ENCODE assay signal across 9 cellular contexts in genomic region chr19:46610851-46611770, GRCh38. TPM values are rescaled to one million over a fixed set of nuclear protein-coding genes. Genes with fewer than 3 reads are reported as not detected.
DNase-seq lines count a peak whose midpoint lies in the region; ATAC-seq and TF ChIP-seq lines count a peak whose summit lies in the region.
"Had no signal": no experiment of that assay in that cellular context is flagged by ENCODE, and none has a peak within 500 bp of the region (broad histone marks: within the 10 kb centered on the region; RNA-seq: fewer than 3 reads in every experiment).

No MANE protein-coding gene starts in this region.

- no peak for DNase-seq in Calu3
- DNase-seq in Karpas-422 = peak; percentile 55
- no peak for DNase-seq in activated naive CD8-positive, alpha-beta T cell treated with anti-CD3 and anti-CD28 coated beads, Interleukin-2, amount 50 U/mL, for 24 hours
- peak in 2 of 3 donors; percentile 19 to 38 for DNase-seq in mucosa of descending colon
- no peak for DNase-seq in omental fat pad (ENCODE audit: low spot score)
- DNase-seq in SK-N-DZ (ENCODE audit: low spot score) = no peak
- DNase-seq in amygdala (lab: John Stamatoyannopoulos, UW) = no peak

- H3K36me3 ChIP-seq in Karpas-422 (ENCODE audit: insufficient read depth, low read length) = peaks cover 16% of the 10 kb centered on the region
- H3K36me3 ChIP-seq in mucosa of descending colon (ENCODE audit: low read depth) = peaks cover 15% of the 10 kb centered on the region

- H3K4me1 ChIP-seq in Karpas-422 (ENCODE audit: low read length) (peaks cover 11% of the 10 kb centered on the region), mucosa of descending colon (ENCODE audit: low read depth) (no peaks in the 10 kb centered on the region)

- H3K27me3 Mint-ChIP-seq in Calu3 (ENCODE audit: unreplicated experiment) = peaks cover 2% of the 10 kb centered on the region
- H3K27me3 Mint-ChIP-seq in activated naive CD8-positive, alpha-beta T cell treated with anti-CD3 and anti-CD28 coated beads, Interleukin-2, amount 50 U/mL, for 24 hours = no peaks in the 10 kb centered on the region

- H3K9me3 ChIP-seq in Karpas-422 (ENCODE audit: low read length) = no peaks in the 10 kb centered on the region
- H3K9me3 ChIP-seq in mucosa of descending colon = no peaks in the 10 kb centered on the region

- H3K9me3 Mint-ChIP-seq in Calu3 (ENCODE audit: low read depth, unreplicated experiment) = no peaks in the 10 kb centered on the region
- H3K9me3 Mint-ChIP-seq in activated naive CD8-positive, alpha-beta T cell treated with anti-CD3 and anti-CD28 coated beads, Interleukin-2, amount 50 U/mL, for 24 hours = no peaks in the 10 kb centered on the region

- BruUV-seq in Calu3 (replicated peaks; lab: Mats Ljungman, UMichigan) = no TSS peak

- H3K27ac Mint-ChIP-seq in Calu3 (ENCODE audit: unreplicated experiment) = peak overlapping the region; percentile 48
- H3K27ac Mint-ChIP-seq in activated naive CD8-positive, alpha-beta T cell treated with anti-CD3 and anti-CD28 coated beads, Interleukin-2, amount 50 U/mL, for 24 hours = peak overlapping the region; percentile 93

- H3K27me3 ChIP-seq in Karpas-422 (ENCODE audit: low read length) = no peaks in the 10 kb centered on the region

- H3K9ac ChIP-seq in Karpas-422 (ENCODE audit: low read length) = no peak overlapping the region

- intact Hi-C loops in Calu3 (cut with micrococcal nuclease; ENCODE audit: unreplicated experiment) (no loop called here), mucosa of descending colon (cut with DNase I, micrococcal nuclease) (no loop called here)

- H3K4me1 Mint-ChIP-seq in Calu3 (ENCODE audit: low read depth, unreplicated experiment) = no peaks in the 10 kb centered on the region
- peaks cover 78% of the 10 kb centered on the region for H3K4me1 Mint-ChIP-seq in activated naive CD8-positive, alpha-beta T cell treated with anti-CD3 and anti-CD28 coated beads, Interleukin-2, amount 50 U/mL, for 24 hours

- no peak for TF ChIP-seq CTCF in Calu3 (IDR thresholded peaks at IDR 0.05; ENCODE audit: unreplicated experiment)
- no peak for TF ChIP-seq CTCF in mucosa of descending colon (IDR thresholded peaks at IDR 0.05)
- TF ChIP-seq CTCF in omental fat pad (IDR thresholded peaks at IDR 0.05) = no peak

- no peak overlapping the region for H3K27ac ChIP-seq in Karpas-422 (ENCODE audit: low read length)

- H3K79me2 ChIP-seq in Karpas-422 (ENCODE audit: low read length) = no peaks in the 10 kb centered on the region

- H3K4me3 ChIP-seq in Karpas-422 (ENCODE audit: low read length) (no peak overlapping the region), mucosa of descending colon (no peak overlapping the region)

- no peak overlapping the region for H2AFZ ChIP-seq in Karpas-422 (ENCODE audit: low read length)

- peak; percentile 35 for ATAC-seq in activated naive CD8-positive, alpha-beta T cell treated with anti-CD3 and anti-CD28 coated beads, Interleukin-2, amount 50 U/mL, for 24 hours
- peak; percentile 3 for ATAC-seq in mucosa of descending colon
- ATAC-seq in omental fat pad (ENCODE audit: low FRiP score) = no peak
- no peak for ATAC-seq in esophagus mucosa

- H3K9me2 ChIP-seq in Karpas-422 (replicated peaks; ENCODE audit: insufficient read depth, low read length) = no peaks in the 10 kb centered on the region

- H3K4me3 Mint-ChIP-seq in Calu3 (ENCODE audit: low read depth, unreplicated experiment) = no peak overlapping the region
- peak overlapping the region; percentile 64 for H3K4me3 Mint-ChIP-seq in activated naive CD8-positive, alpha-beta T cell treated with anti-CD3 and anti-CD28 coated beads, Interleukin-2, amount 50 U/mL, for 24 hours

- CTCF ChIA-PET in Calu3 (lab: Charles Lee) = interaction anchor here (1.2 to 9.8 kb wide), 2 partner anchors 8 to 51 kb away, joined by 3 to 121 read pairs; partner anchors contain the start of gene DACT3

- peaks cover 18% of the 10 kb centered on the region for H3K36me3 Mint-ChIP-seq in Calu3 (ENCODE audit: insufficient read depth, unreplicated experiment)
- H3K36me3 Mint-ChIP-seq in activated naive CD8-positive, alpha-beta T cell treated with anti-CD3 and anti-CD28 coated beads, Interleukin-2, amount 50 U/mL, for 24 hours (ENCODE audit: low read depth) = peaks cover 48% of the 10 kb centered on the region

- no peak overlapping the region for H3K4me2 ChIP-seq in Karpas-422 (ENCODE audit: low read depth, low read length, poor library complexity, severe bottlenecking)

- 0 out of 2 replicates have a peak, but pooled peaks cover 2% of the 10 kb centered on the region for H4K20me1 ChIP-seq in Karpas-422 (ENCODE audit: insufficient read depth, low read depth, low read length)

RNA-seq across cellular contexts. Expression of gene CALM3, which starts 10.0 kb away (rescaled TPM):
- 182 and 220 TPM in 2 replicates for total RNA-seq in Calu3 (2022)
- total RNA-seq in Karpas-422 (2014; rRNA removed; shearing (Covaris generic); ENCODE audit: low replicate concordance) = 103 and 122 TPM in 2 replicates
- total RNA-seq in mucosa of descending colon = 100 to 1,000 TPM; 241 to 325 (median 252) TPM
- total RNA-seq in omental fat pad = 100 to 1,000 TPM; 112 to 189 (median 132) TPM
- 109 TPM for total RNA-seq in esophagus mucosa
- polyA plus RNA-seq in SK-N-DZ (2014; cell fraction: cytosol; rRNA removed) = 185 and 254 TPM in 2 replicates
- polyA plus RNA-seq in SK-N-DZ (2014; cell fraction: nucleus; rRNA removed) = 86.7 and 103 TPM in 2 replicates

RNA-seq across cellular contexts. Expression of gene PTGIR, which starts 13.8 kb away (rescaled TPM):
- total RNA-seq in Calu3 (2022) (not detected in 2 replicates), mucosa of descending colon (1 to 10 TPM in 2 of 3 donors, under 1 TPM in 1; 0.49 to 2.4 (median 2.1) TPM), omental fat pad (10 to 100 TPM in 1 of 4 donors, 1 to 10 TPM in 3; 4.8 to 10.2 (median 7.9) TPM), esophagus mucosa (0.12 TPM)
- total RNA-seq in Karpas-422 (2014; rRNA removed; shearing (Covaris generic); ENCODE audit: low replicate concordance) = not detected in 2 replicates
- polyA plus RNA-seq in SK-N-DZ (2014; cell fraction: cytosol; rRNA removed) = 0.15 and 0.72 TPM in 2 replicates
- 0.50 and 0.57 TPM in 2 replicates for polyA plus RNA-seq in SK-N-DZ (2014; cell fraction: nucleus; rRNA removed)

RNA-seq across cellular contexts. Expression of gene GNG8, which starts 24.9 kb away (rescaled TPM):
- total RNA-seq in Calu3 (2022) (not detected in 2 replicates), mucosa of descending colon (1 to 10 TPM in 1 of 3 donors, not detected in 2; 2.3 TPM), omental fat pad (not detected), esophagus mucosa (not detected)
- total RNA-seq in Karpas-422 (2014; rRNA removed; shearing (Covaris generic); ENCODE audit: low replicate concordance) = not detected in 2 replicates
- not detected in 2 replicates for polyA plus RNA-seq in SK-N-DZ (2014; cell fraction: cytosol; rRNA removed)
- not detected in 2 replicates for polyA plus RNA-seq in SK-N-DZ (2014; cell fraction: nucleus; rRNA removed)
- total RNA-seq: fibroblast of villous mesenchyme had no signal

RNA-seq across cellular contexts. Expression of gene DACT3, which starts 49.9 kb away (rescaled TPM):
- not detected in 2 replicates for total RNA-seq in Calu3 (2022)
- 0.14 and 0.19 TPM in 2 replicates for total RNA-seq in Karpas-422 (2014; rRNA removed; shearing (Covaris generic); ENCODE audit: low replicate concordance)
- 10 to 100 TPM in 1 of 3 donors, 1 to 10 TPM in 2; 1.9 to 60.9 (median 3.4) TPM for total RNA-seq in mucosa of descending colon
- total RNA-seq in omental fat pad = under 1 TPM; 0.31 to 0.79 (median 0.52) TPM
- total RNA-seq in esophagus mucosa = 0.32 TPM
- 3.1 and 6.6 TPM in 2 replicates for polyA plus RNA-seq in SK-N-DZ (2014; cell fraction: cytosol; rRNA removed)
- polyA plus RNA-seq in SK-N-DZ (2014; cell fraction: nucleus; rRNA removed) = 3.2 and 5.7 TPM in 2 replicates

Comparison
In these comparisons a context has a peak if more than half of its experiments do, and no peak if none do; other contexts are left out.
1. DNase-seq: peak in Karpas-422 (single experiment) and mucosa of descending colon (2 of 3); none in Calu3 (single experiment), activated naive CD8-positive, alpha-beta T cell treated with anti-CD3 and anti-CD28 coated beads, Interleukin-2, amount 50 U/mL, for 24 hours (single experiment), omental fat pad (single experiment), SK-N-DZ (single experiment) and amygdala (0 of 56).
2. ATAC-seq: peak in activated naive CD8-positive, alpha-beta T cell treated with anti-CD3 and anti-CD28 coated beads, Interleukin-2, amount 50 U/mL, for 24 hours (single experiment) and mucosa of descending colon (single experiment); none in omental fat pad (single experiment) and esophagus mucosa (single experiment).